Comparison of ENCODE assay signal across 1 cellular context in the genomic region with DNA sequence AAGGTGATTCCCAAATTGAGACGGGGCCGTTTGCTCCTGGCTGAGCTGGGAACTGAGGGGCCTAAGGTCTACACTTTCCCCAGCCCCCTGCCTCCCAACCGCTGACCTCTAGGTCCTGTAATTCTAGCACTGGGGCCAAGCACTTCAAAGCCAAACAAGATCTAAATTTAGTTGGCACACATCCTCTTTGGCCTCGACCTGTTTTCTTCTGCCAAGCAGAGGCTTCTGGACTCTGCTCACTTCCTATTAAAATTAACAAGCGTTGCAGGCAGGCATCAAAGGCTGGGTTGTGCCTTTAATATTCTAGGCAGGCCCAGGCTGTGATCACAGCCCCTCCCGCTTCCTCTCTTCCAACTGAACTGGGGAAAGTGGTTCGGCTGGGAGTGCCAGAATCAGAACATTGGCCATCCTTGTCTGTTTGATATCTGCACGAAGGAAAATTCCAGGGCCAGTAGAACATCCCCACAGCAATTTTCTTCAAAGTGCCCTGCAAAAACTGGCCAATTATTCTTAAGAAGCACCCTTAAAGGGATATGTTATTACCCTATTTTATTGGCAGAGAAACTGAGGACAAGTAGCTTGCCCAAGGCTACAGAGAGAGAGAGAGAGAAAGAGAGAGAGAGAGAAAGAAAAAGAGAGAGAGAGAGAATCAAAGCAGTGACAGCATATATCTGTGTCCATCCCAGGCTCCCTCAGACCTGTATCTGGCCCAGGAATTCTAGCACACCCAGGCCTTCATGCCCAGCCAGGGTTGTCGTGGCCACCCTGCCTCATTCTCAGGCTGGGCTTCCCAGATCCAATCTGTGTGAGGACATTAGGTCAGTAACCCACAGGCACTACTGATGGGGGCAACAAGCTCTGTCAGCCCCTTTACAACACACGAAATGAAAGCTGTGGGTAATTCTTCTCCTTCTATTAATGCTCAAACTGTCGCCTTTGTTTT.
TF ChIP-seq lines count a peak whose summit lies in the region.

No MANE protein-coding gene starts in this region.

TF ChIP-seq in HepG2, 621 proteins besides CTCF, POLR2A, EP300 and RAD21 (continues in another document):
- peak; percentile 60; the same call in 1 of the 2 replicates for TF ChIP-seq HNF1A (IDR thresholded peaks at IDR 0.05; ENCODE audit: low read depth)
- peak; percentile 65; the same call in 1 of the 2 replicates for TF ChIP-seq HNF1A (CRISPR knock-in tag; IDR thresholded peaks at IDR 0.05; ENCODE audit: borderline replicate concordance)
- TF ChIP-seq, protein P1, sequence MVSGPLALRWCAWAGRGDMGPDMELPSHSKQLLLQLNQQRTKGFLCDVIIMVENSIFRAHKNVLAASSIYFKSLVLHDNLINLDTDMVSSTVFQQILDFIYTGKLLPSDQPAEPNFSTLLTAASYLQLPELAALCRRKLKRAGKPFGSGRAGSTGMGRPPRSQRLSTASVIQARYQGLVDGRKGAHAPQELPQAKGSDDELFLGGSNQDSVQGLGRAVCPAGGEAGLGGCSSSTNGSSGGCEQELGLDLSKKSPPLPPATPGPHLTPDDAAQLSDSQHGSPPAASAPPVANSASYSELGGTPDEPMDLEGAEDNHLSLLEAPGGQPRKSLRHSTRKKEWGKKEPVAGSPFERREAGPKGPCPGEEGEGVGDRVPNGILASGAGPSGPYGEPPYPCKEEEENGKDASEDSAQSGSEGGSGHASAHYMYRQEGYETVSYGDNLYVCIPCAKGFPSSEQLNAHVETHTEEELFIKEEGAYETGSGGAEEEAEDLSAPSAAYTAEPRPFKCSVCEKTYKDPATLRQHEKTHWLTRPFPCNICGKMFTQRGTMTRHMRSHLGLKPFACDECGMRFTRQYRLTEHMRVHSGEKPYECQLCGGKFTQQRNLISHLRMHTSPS (CRISPR knock-in tag; IDR thresholded peaks at IDR 0.05; ENCODE audit: low read depth): peak; percentile 94
- 0 out of 2 replicates have a peak, but pooled peaks have one; percentile 75 for TF ChIP-seq ZNF543 (CRISPR knock-in tag; IDR thresholded peaks at IDR 0.05)
- TF ChIP-seq, protein P2, sequence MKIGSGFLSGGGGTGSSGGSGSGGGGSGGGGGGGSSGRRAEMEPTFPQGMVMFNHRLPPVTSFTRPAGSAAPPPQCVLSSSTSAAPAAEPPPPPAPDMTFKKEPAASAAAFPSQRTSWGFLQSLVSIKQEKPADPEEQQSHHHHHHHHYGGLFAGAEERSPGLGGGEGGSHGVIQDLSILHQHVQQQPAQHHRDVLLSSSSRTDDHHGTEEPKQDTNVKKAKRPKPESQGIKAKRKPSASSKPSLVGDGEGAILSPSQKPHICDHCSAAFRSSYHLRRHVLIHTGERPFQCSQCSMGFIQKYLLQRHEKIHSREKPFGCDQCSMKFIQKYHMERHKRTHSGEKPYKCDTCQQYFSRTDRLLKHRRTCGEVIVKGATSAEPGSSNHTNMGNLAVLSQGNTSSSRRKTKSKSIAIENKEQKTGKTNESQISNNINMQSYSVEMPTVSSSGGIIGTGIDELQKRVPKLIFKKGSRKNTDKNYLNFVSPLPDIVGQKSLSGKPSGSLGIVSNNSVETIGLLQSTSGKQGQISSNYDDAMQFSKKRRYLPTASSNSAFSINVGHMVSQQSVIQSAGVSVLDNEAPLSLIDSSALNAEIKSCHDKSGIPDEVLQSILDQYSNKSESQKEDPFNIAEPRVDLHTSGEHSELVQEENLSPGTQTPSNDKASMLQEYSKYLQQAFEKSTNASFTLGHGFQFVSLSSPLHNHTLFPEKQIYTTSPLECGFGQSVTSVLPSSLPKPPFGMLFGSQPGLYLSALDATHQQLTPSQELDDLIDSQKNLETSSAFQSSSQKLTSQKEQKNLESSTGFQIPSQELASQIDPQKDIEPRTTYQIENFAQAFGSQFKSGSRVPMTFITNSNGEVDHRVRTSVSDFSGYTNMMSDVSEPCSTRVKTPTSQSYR (CRISPR knock-in tag; IDR thresholded peaks at IDR 0.05; ENCODE audit: borderline replicate concordance): peak; percentile 68
- TF ChIP-seq ZNF672 (CRISPR knock-in tag; IDR thresholded peaks at IDR 0.05): no peak
- no peak for TF ChIP-seq U2AF2 (IDR thresholded peaks at IDR 0.05; ENCODE audit: low read depth, low read length)
- peak; percentile 95; the same call in 1 of the 2 replicates for TF ChIP-seq RORA (CRISPR knock-in tag; IDR thresholded peaks at IDR 0.05)
- peak; percentile 27 for TF ChIP-seq XRCC5 (optimal IDR thresholded peaks at IDR 0.05; ENCODE audit: low read length)
- peak; percentile 78; the same call in 1 of the 2 replicates for TF ChIP-seq SIX4 (CRISPR knock-in tag; IDR thresholded peaks at IDR 0.05)
- TF ChIP-seq GATAD1 (CRISPR knock-in tag; IDR thresholded peaks at IDR 0.05): no peak
- peak; percentile 95 for TF ChIP-seq TBX2 (CRISPR knock-in tag; IDR thresholded peaks at IDR 0.05; ENCODE audit: borderline replicate concordance)
- TF ChIP-seq KDM6A (CRISPR knock-in tag; IDR thresholded peaks at IDR 0.05; ENCODE audit: low read depth): peak; percentile 92
- 0 out of 2 replicates have a peak, but pooled peaks have one; percentile 83 for TF ChIP-seq ZNF557 (CRISPR knock-in tag; IDR thresholded peaks at IDR 0.05)
- TF ChIP-seq AKNA (CRISPR knock-in tag; IDR thresholded peaks at IDR 0.05; ENCODE audit: borderline replicate concordance): no peak
- 0 out of 2 replicates have a peak, but pooled peaks have one; percentile 48 for TF ChIP-seq IRX3 (CRISPR knock-in tag; IDR thresholded peaks at IDR 0.05; ENCODE audit: borderline replicate concordance, low read depth)
- TF ChIP-seq, protein P3, sequence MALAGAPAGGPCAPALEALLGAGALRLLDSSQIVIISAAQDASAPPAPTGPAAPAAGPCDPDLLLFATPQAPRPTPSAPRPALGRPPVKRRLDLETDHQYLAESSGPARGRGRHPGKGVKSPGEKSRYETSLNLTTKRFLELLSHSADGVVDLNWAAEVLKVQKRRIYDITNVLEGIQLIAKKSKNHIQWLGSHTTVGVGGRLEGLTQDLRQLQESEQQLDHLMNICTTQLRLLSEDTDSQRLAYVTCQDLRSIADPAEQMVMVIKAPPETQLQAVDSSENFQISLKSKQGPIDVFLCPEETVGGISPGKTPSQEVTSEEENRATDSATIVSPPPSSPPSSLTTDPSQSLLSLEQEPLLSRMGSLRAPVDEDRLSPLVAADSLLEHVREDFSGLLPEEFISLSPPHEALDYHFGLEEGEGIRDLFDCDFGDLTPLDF (CRISPR knock-in tag; IDR thresholded peaks at IDR 0.05): no peak
- peak; percentile 41; the same call in 1 of the 2 replicates for TF ChIP-seq ZBTB26 (CRISPR knock-in tag; IDR thresholded peaks at IDR 0.05; ENCODE audit: borderline replicate concordance)
- peak; percentile 76 for TF ChIP-seq PPARG (CRISPR knock-in tag; conservative IDR thresholded peaks at IDR 0.05)
- TF ChIP-seq FOXO1 (CRISPR knock-in tag; IDR thresholded peaks at IDR 0.05): peak; percentile 88; the same call in 1 of the 2 replicates
- peak; percentile 95 for TF ChIP-seq NR2F6 (IDR thresholded peaks at IDR 0.05)
- TF ChIP-seq NR2F6 (CRISPR knock-in tag; IDR thresholded peaks at IDR 0.05): peak; percentile 98
- TF ChIP-seq RARA (CRISPR knock-in tag; IDR thresholded peaks at IDR 0.05): peak; percentile 97
- TF ChIP-seq ZNF431 (CRISPR knock-in tag; IDR thresholded peaks at IDR 0.05; ENCODE audit: borderline replicate concordance, low read depth): peak; percentile 62; the same call in 1 of the 2 replicates
- peak; percentile 65; the same call in 1 of the 2 replicates for TF ChIP-seq ZNF766 (CRISPR knock-in tag; IDR thresholded peaks at IDR 0.05; ENCODE audit: borderline replicate concordance)
- TF ChIP-seq, protein P4, sequence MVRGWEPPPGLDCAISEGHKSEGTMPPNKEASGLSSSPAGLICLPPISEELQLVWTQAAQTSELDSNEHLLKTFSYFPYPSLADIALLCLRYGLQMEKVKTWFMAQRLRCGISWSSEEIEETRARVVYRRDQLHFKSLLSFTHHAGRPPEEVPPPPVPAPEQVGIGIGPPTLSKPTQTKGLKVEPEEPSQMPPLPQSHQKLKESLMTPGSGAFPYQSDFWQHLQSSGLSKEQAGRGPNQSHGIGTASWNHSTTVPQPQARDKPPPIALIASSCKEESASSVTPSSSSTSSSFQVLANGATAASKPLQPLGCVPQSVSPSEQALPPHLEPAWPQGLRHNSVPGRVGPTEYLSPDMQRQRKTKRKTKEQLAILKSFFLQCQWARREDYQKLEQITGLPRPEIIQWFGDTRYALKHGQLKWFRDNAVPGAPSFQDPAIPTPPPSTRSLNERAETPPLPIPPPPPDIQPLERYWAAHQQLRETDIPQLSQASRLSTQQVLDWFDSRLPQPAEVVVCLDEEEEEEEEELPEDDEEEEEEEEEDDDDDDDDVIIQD (CRISPR knock-in tag; IDR thresholded peaks at IDR 0.05; ENCODE audit: low read depth): peak; percentile 70; the same call in 1 of the 2 replicates
- TF ChIP-seq PITX1 (CRISPR knock-in tag; IDR thresholded peaks at IDR 0.05): peak; percentile 85
- peak; percentile 29; the same call in 1 of the 2 replicates for TF ChIP-seq FOSL2 (CRISPR knock-in tag; IDR thresholded peaks at IDR 0.05)
- no peak for TF ChIP-seq RNF219 (CRISPR knock-in tag; IDR thresholded peaks at IDR 0.05)
- peak; percentile 71; the same call in 1 of the 2 replicates for TF ChIP-seq SATB2 (CRISPR knock-in tag; IDR thresholded peaks at IDR 0.05)
- 0 out of 2 replicates have a peak, but pooled peaks have one; percentile 29 for TF ChIP-seq MED13 (CRISPR knock-in tag; IDR thresholded peaks at IDR 0.05)
